ENCODE assay signal across 19 cellular contexts in genomic region chr12:19692091-19692490, GRCh38.
DNase-seq lines count a peak whose midpoint lies in the region; ATAC-seq, FAIRE-seq and TF ChIP-seq lines count a peak whose summit lies in the region.
"Had no signal": no experiment of that assay in that cellular context is flagged by ENCODE, and none has a peak within 500 bp of the region (broad histone marks: within the 10 kb centered on the region; RNA-seq: fewer than 3 reads in every experiment).

No MANE protein-coding gene starts in this region.

- intact Hi-C loops in activated CD8-positive, alpha-beta T cell treated with anti-CD3 and anti-CD28 coated beads for 36 hours (cut with micrococcal nuclease): no loop called here
- intact Hi-C loops in heart left ventricle (cut with DNase I): no loop called here
- intact Hi-C loops in right cardiac atrium (cut with DNase I): no loop called here
- intact Hi-C loops in left ventricle myocardium inferior (cut with micrococcal nuclease): no loop called here

- H3K4me1 Mint-ChIP-seq in activated CD8-positive, alpha-beta T cell treated with anti-CD3 and anti-CD28 coated beads for 36 hours (ENCODE audit: low read depth): peaks cover 32% of the 10 kb centered on the region
- H3K4me1 Mint-ChIP-seq in activated CD8-positive, alpha-beta T cell treated with anti-CD3 and anti-CD28 coated beads, Interleukin-2, amount 10 ng/mL, durations not matched to agents 7 days and 5 days (ENCODE audit: low read depth): peaks cover 21% of the 10 kb centered on the region
- H3K4me1 Mint-ChIP-seq: B cell had no signal

- DNase-seq in activated CD8-positive, alpha-beta T cell treated with anti-CD3 and anti-CD28 coated beads for 36 hours: no peak
- DNase-seq in activated CD8-positive, alpha-beta T cell treated with anti-CD3 and anti-CD28 coated beads, Interleukin-2, amount 10 ng/mL, durations not matched to agents 7 days and 5 days: no peak
- DNase-seq in heart left ventricle (no peak), right cardiac atrium (no peak), left ventricle myocardium inferior (no peak), DMS114 treated with DMSO at 0.1 percent for 48 hours (lab: John Stamatoyannopoulos, UW; ENCODE audit: unreplicated experiment) (no peak), RKO (ENCODE audit: low spot score) (no peak), small intestine (no peak)
- DNase-seq: Calu3; CD8-positive, alpha-beta T cell; DMS53; DND-41; EL; GM23248 had no signal

- H3K27ac ChIP-seq in heart left ventricle (peak overlapping the region in 1 of 12 donors; percentile 55), right cardiac atrium (ENCODE audit: low read length) (no peak overlapping the region), left ventricle myocardium inferior (replicated peaks) (peak overlapping the region; percentile 53), small intestine (ENCODE audit: low read depth in 1 of 2, low read length in 1 of 2) (no peak overlapping the region)
- H3K27ac ChIP-seq: BLaER1 treated with 17β-estradiol and CSF1 and Interleukin-3, amounts not matched to agents 10 nM and 100 nM; GM23248 had no signal

- H3K27me3 Mint-ChIP-seq in activated CD8-positive, alpha-beta T cell treated with anti-CD3 and anti-CD28 coated beads for 36 hours: no peaks in the 10 kb centered on the region
- H3K27me3 Mint-ChIP-seq in activated CD8-positive, alpha-beta T cell treated with anti-CD3 and anti-CD28 coated beads, Interleukin-2, amount 10 ng/mL, durations not matched to agents 7 days and 5 days (ENCODE audit: low read depth): no peaks in the 10 kb centered on the region
- H3K27me3 Mint-ChIP-seq: B cell had no signal

- no peak overlapping the region for H3K4me3 Mint-ChIP-seq in activated CD8-positive, alpha-beta T cell treated with anti-CD3 and anti-CD28 coated beads for 36 hours
- H3K4me3 Mint-ChIP-seq in activated CD8-positive, alpha-beta T cell treated with anti-CD3 and anti-CD28 coated beads, Interleukin-2, amount 10 ng/mL, durations not matched to agents 7 days and 5 days: no peak overlapping the region
- H3K4me3 Mint-ChIP-seq: B cell; CD8-positive, alpha-beta T cell had no signal

- H3K36me3 ChIP-seq in heart left ventricle (no peaks in the 10 kb centered on the region), left ventricle myocardium inferior (no peaks in the 10 kb centered on the region), small intestine (ENCODE audit: control insufficient read depth in 2 of 2, insufficient read depth in 2 of 2, low read length in 2 of 2) (no peaks in the 10 kb centered on the region)
- H3K36me3 ChIP-seq: BLaER1 treated with 17β-estradiol and CSF1 and Interleukin-3, amounts not matched to agents 10 nM and 100 nM; HAP-1 had no signal

- CTCF ChIA-PET in activated CD8-positive, alpha-beta T cell treated with anti-CD3 and anti-CD28 coated beads for 36 hours (lab: Charles Lee): no interaction called here
- CTCF ChIA-PET in activated CD8-positive, alpha-beta T cell treated with anti-CD3 and anti-CD28 coated beads, Interleukin-2, amount 10 ng/mL, durations not matched to agents 7 days and 5 days (lab: Charles Lee): no interaction called here

- peaks cover 0 to 3% (median 0%) of the 10 kb centered on the region in 12 donors for H3K9me3 ChIP-seq in heart left ventricle
- H3K9me3 ChIP-seq in right cardiac atrium (ENCODE audit: control insufficient read depth, low read length): no peaks in the 10 kb centered on the region
- H3K9me3 ChIP-seq in left ventricle myocardium inferior (replicated peaks): no peaks in the 10 kb centered on the region
- H3K9me3 ChIP-seq in small intestine (ENCODE audit: control insufficient read depth, low read depth): no peaks in the 10 kb centered on the region
- H3K9me3 ChIP-seq: BLaER1 treated with 17β-estradiol and CSF1 and Interleukin-3, amounts not matched to agents 10 nM and 100 nM; HAP-1 had no signal

- TF ChIP-seq POLR2A in heart left ventricle (IDR thresholded peaks at IDR 0.05): no peak

- WGBS in heart left ventricle, 4 donors: 28 to 75% (median 53%) methylated on average over 4 of the region's 4 CpGs
- 43% methylated on average over 4 of the region's 4 CpGs for WGBS in right cardiac atrium
- 74 to 91% (median 79%) methylated on average over 4 of the region's 4 CpGs for WGBS in small intestine, 3 donors

- TF ChIP-seq CTCF in activated CD8-positive, alpha-beta T cell treated with anti-CD3 and anti-CD28 coated beads for 36 hours (IDR thresholded peaks at IDR 0.05): no peak
- TF ChIP-seq CTCF in heart left ventricle (IDR thresholded peaks at IDR 0.05): no peak
- TF ChIP-seq CTCF in left ventricle myocardium inferior (IDR thresholded peaks at IDR 0.05; ENCODE audit: borderline replicate concordance): no peak

- H3K4me3 ChIP-seq in heart left ventricle: peak overlapping the region in 1 of 12 donors; percentile 7
- H3K4me3 ChIP-seq in right cardiac atrium (ENCODE audit: low read length): no peak overlapping the region
- peak overlapping the region; percentile 14 for H3K4me3 ChIP-seq in left ventricle myocardium inferior
- no peak overlapping the region for H3K4me3 ChIP-seq in small intestine (ENCODE audit: low read depth in 1 of 2, low read length in 2 of 2)
- H3K4me3 ChIP-seq: BLaER1 treated with 17β-estradiol and CSF1 and Interleukin-3, amounts not matched to agents 10 nM and 100 nM; GM23248; HAP-1 had no signal

- H3K27ac Mint-ChIP-seq in activated CD8-positive, alpha-beta T cell treated with anti-CD3 and anti-CD28 coated beads for 36 hours: peak overlapping the region; percentile 24
- no peak overlapping the region for H3K27ac Mint-ChIP-seq in activated CD8-positive, alpha-beta T cell treated with anti-CD3 and anti-CD28 coated beads, Interleukin-2, amount 10 ng/mL, durations not matched to agents 7 days and 5 days
- H3K27ac Mint-ChIP-seq: B cell; CD8-positive, alpha-beta T cell had no signal

- no peak for FAIRE-seq in small intestine (lab: Jason Lieb, UNC)
- FAIRE-seq: G401.6, GM12891 had no signal

- POLR2A ChIA-PET in activated CD8-positive, alpha-beta T cell treated with anti-CD3 and anti-CD28 coated beads for 36 hours (lab: Charles Lee): interaction anchor here (1.0 kb wide), 1 partner anchor 15 kb away, joined by 3 read pairs; no protein-coding TSS in a partner anchor
- POLR2A ChIA-PET in activated CD8-positive, alpha-beta T cell treated with anti-CD3 and anti-CD28 coated beads, Interleukin-2, amount 10 ng/mL, durations not matched to agents 7 days and 5 days (lab: Charles Lee): no interaction called here

- H3K36me3 Mint-ChIP-seq in activated CD8-positive, alpha-beta T cell treated with anti-CD3 and anti-CD28 coated beads for 36 hours (ENCODE audit: low read depth): peaks cover 9% of the 10 kb centered on the region
- peaks cover 6% of the 10 kb centered on the region for H3K36me3 Mint-ChIP-seq in activated CD8-positive, alpha-beta T cell treated with anti-CD3 and anti-CD28 coated beads, Interleukin-2, amount 10 ng/mL, durations not matched to agents 7 days and 5 days (ENCODE audit: low read depth)
- H3K36me3 Mint-ChIP-seq: CD8-positive, alpha-beta T cell had no signal

- H3K27me3 ChIP-seq in heart left ventricle (no peaks in the 10 kb centered on the region), right cardiac atrium (ENCODE audit: control insufficient read depth, insufficient read depth) (no peaks in the 10 kb centered on the region), left ventricle myocardium inferior (ENCODE audit: low read depth) (no peaks in the 10 kb centered on the region), small intestine (ENCODE audit: control insufficient read depth in 2 of 2, insufficient read depth in 2 of 2, low read length in 2 of 2) (no peaks in the 10 kb centered on the region)
- H3K27me3 ChIP-seq: BLaER1 treated with 17β-estradiol and CSF1 and Interleukin-3, amounts not matched to agents 10 nM and 100 nM had no signal

- peaks cover 10% of the 10 kb centered on the region for H3K9me3 Mint-ChIP-seq in activated CD8-positive, alpha-beta T cell treated with anti-CD3 and anti-CD28 coated beads for 36 hours
- peaks cover 16% of the 10 kb centered on the region for H3K9me3 Mint-ChIP-seq in activated CD8-positive, alpha-beta T cell treated with anti-CD3 and anti-CD28 coated beads, Interleukin-2, amount 10 ng/mL, durations not matched to agents 7 days and 5 days (ENCODE audit: insufficient read depth)
- H3K9me3 Mint-ChIP-seq: CD8-positive, alpha-beta T cell had no signal

- no peak for ATAC-seq in activated CD8-positive, alpha-beta T cell treated with anti-CD3 and anti-CD28 coated beads for 36 hours
- no peak for ATAC-seq in activated CD8-positive, alpha-beta T cell treated with anti-CD3 and anti-CD28 coated beads, Interleukin-2, amount 10 ng/mL, durations not matched to agents 7 days and 5 days
- ATAC-seq in heart left ventricle (peak; percentile 36 to 71 (median 57)), right cardiac atrium (no peak)
- ATAC-seq: CD8-positive, alpha-beta T cell had no signal

- peaks cover 0 to 7% (median 0%) of the 10 kb centered on the region in 12 donors for H3K4me1 ChIP-seq in heart left ventricle
- H3K4me1 ChIP-seq in right cardiac atrium (ENCODE audit: control insufficient read depth, insufficient read depth, low read length): no peaks in the 10 kb centered on the region
- H3K4me1 ChIP-seq in left ventricle myocardium inferior: peaks cover 4% of the 10 kb centered on the region
- no peaks in the 10 kb centered on the region for H3K4me1 ChIP-seq in small intestine (ENCODE audit: control insufficient read depth in 2 of 2, insufficient read depth in 1 of 2, low read depth in 1 of 2, low read length in 1 of 2)
- H3K4me1 ChIP-seq: BLaER1 treated with 17β-estradiol and CSF1 and Interleukin-3, amounts not matched to agents 10 nM and 100 nM; HAP-1 had no signal

Comparison
In these comparisons a context has a peak if more than half of its experiments do, and no peak if none do; other contexts are left out.
1. ATAC-seq: peak in heart left ventricle (4 of 4); none in activated CD8-positive, alpha-beta T cell treated with anti-CD3 and anti-CD28 coated beads for 36 hours (single experiment), activated CD8-positive, alpha-beta T cell treated with anti-CD3 and anti-CD28 coated beads, Interleukin-2, amount 10 ng/mL, durations not matched to agents 7 days and 5 days (single experiment) and right cardiac atrium (0 of 2).